ENCODE assay signal across 8 cellular contexts in genomic region chr5:138212828-138213160, GRCh38. TPM values are rescaled to one million over a fixed set of nuclear protein-coding genes. Genes with fewer than 3 reads are reported as not detected.
DNase-seq lines count a peak whose midpoint lies in the region; ATAC-seq and TF ChIP-seq lines count a peak whose summit lies in the region.

No MANE protein-coding gene starts in this region.

- WGBS in esophagus squamous epithelium, 2 donors = 0% methylated on average over 1 to 8 of the region's 8 CpGs

- H3K4me1 Mint-ChIP-seq in T-helper 1 cell treated with Interleukin-12 subunit alpha and Interleukin-12 subunit beta and Interleukin-4 antibody, amounts not matched to agents 30 μg/mL and 1 μg/mL, for 36 hours (ENCODE audit: low read depth) = peaks cover 17% of the 10 kb centered on the region

- no peak for DNase-seq in T-helper 1 cell
- no peak for DNase-seq in SK-N-MC (ENCODE audit: low read depth, low spot score)
- no peak for DNase-seq in esophagus squamous epithelium (lab: John Stamatoyannopoulos, UW)
- no peak for DNase-seq in EL
- no peak for DNase-seq in pons (ENCODE audit: low spot score)

- peak overlapping the region; percentile 96 for H3K27ac Mint-ChIP-seq in T-helper 1 cell treated with Interleukin-12 subunit alpha and Interleukin-12 subunit beta and Interleukin-4 antibody, amounts not matched to agents 30 μg/mL and 1 μg/mL, for 36 hours

- ATAC-seq in HG02588 (IDR thresholded peaks at IDR 0.05; ENCODE audit: unreplicated experiment) = peak; percentile 20

- H3K9me3 ChIP-seq in SK-N-MC (ENCODE audit: low read depth, low read length) = no peaks in the 10 kb centered on the region
- H3K9me3 ChIP-seq in esophagus squamous epithelium = no peaks in the 10 kb centered on the region
- H3K9me3 ChIP-seq in neutrophil = no peaks in the 10 kb centered on the region

- H3K27me3 Mint-ChIP-seq in T-helper 1 cell treated with Interleukin-12 subunit alpha and Interleukin-12 subunit beta and Interleukin-4 antibody, amounts not matched to agents 30 μg/mL and 1 μg/mL, for 36 hours (ENCODE audit: low read depth) = no peaks in the 10 kb centered on the region

- peak overlapping the region; percentile 93 for H3K4me3 Mint-ChIP-seq in T-helper 1 cell treated with Interleukin-12 subunit alpha and Interleukin-12 subunit beta and Interleukin-4 antibody, amounts not matched to agents 30 μg/mL and 1 μg/mL, for 36 hours

- intact Hi-C loops in esophagus squamous epithelium (cut with DNase I) = no loop called here

- H3K4me3 ChIP-seq in SK-N-MC (peak overlapping the region; percentile 98), esophagus squamous epithelium (peak overlapping the region; percentile 74 to 96 (median 90)), neutrophil (ENCODE audit: low read depth in 1 of 2, low read length in 1 of 2) (peak overlapping the region; percentile 80 to 87)

- H3K27ac ChIP-seq in SK-N-MC = peak overlapping the region; percentile 66; the same call in 1 of the 2 replicates
- H3K27ac ChIP-seq in esophagus squamous epithelium = peak overlapping the region; percentile 87 to 92 (median 90)
- peak overlapping the region; percentile 63 for H3K27ac ChIP-seq in neutrophil

- H3K36me3 ChIP-seq in SK-N-MC (ENCODE audit: insufficient read depth, low read length) (peaks cover 16% of the 10 kb centered on the region), esophagus squamous epithelium (peaks cover 0 to 26% (median 0%) of the 10 kb centered on the region in 3 donors), neutrophil (no peaks in the 10 kb centered on the region)

- H3K36me3 Mint-ChIP-seq in T-helper 1 cell treated with Interleukin-12 subunit alpha and Interleukin-12 subunit beta and Interleukin-4 antibody, amounts not matched to agents 30 μg/mL and 1 μg/mL, for 36 hours (ENCODE audit: low read depth) = peaks cover 8% of the 10 kb centered on the region

- TF ChIP-seq POLR2A in esophagus squamous epithelium (IDR thresholded peaks at IDR 0.05) = no peak

- TF ChIP-seq CTCF in esophagus squamous epithelium (IDR thresholded peaks at IDR 0.05) (no peak), neutrophil (IDR thresholded peaks at IDR 0.05) (no peak)

- no peaks in the 10 kb centered on the region for H3K9me3 Mint-ChIP-seq in T-helper 1 cell treated with Interleukin-12 subunit alpha and Interleukin-12 subunit beta and Interleukin-4 antibody, amounts not matched to agents 30 μg/mL and 1 μg/mL, for 36 hours

- peak overlapping the region; percentile 98 for H3K9ac ChIP-seq in SK-N-MC (ENCODE audit: insufficient read length)

- H3K4me1 ChIP-seq in esophagus squamous epithelium (peaks cover 11 to 35% (median 17%) of the 10 kb centered on the region in 3 donors), neutrophil (ENCODE audit: control insufficient read depth in 1 of 2, insufficient read depth in 1 of 2, low read depth in 1 of 2, low read length in 1 of 2) (peaks cover 16 to 18% of the 10 kb centered on the region in 2 experiments)

- H3K27me3 ChIP-seq in esophagus squamous epithelium (no peaks in the 10 kb centered on the region), neutrophil (no peaks in the 10 kb centered on the region)

RNA-seq across cellular contexts. Expression of gene CDC23, which starts 0.3 kb away (rescaled TPM):
- 10 to 100 TPM; 10.4 to 25.8 (median 20.5) TPM for total RNA-seq in esophagus squamous epithelium

RNA-seq across cellular contexts. Expression of gene KIF20A, which starts 33.9 kb away (rescaled TPM):
- total RNA-seq in esophagus squamous epithelium = 10 to 100 TPM in 3 of 4 donors, 1 to 10 TPM in 1; 5.7 to 22.7 (median 17.8) TPM

RNA-seq across cellular contexts. Expression of gene BRD8, which starts 34.4 kb away (rescaled TPM):
- 10 to 100 TPM; 27.9 to 39.9 (median 32.6) TPM for total RNA-seq in esophagus squamous epithelium
